Comparison of ENCODE assay signal across 11 cellular contexts in the genomic region with DNA sequence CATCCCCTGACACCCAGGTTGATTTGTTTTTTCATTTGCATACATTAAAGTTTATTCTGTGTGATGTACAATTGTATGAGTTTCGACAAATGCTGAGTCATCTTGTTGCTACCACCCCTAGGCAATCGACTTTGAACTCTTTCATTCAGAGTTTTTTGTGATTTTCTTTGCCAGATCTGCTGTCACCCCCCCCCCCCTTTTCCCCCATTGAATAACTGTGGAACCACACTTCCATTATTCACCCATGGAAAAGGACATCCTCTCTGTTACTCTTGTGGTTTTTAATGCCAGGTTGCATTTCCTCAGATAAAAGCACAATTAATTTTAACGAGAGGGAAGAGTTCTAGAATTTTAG. TPM values are rescaled to one million over a fixed set of nuclear protein-coding genes. Genes with fewer than 3 reads are reported as not detected.
A peak's percentile ranks its signal among the peaks of the same experiment; 100 is the strongest.
DNase-seq lines count a peak whose midpoint lies in the region; ATAC-seq and TF ChIP-seq lines count a peak whose summit lies in the region.
"Had no signal": no experiment of that assay in that cellular context is flagged by ENCODE, and none has a peak within 500 bp of the region (broad histone marks: within the 10 kb centered on the region; RNA-seq: fewer than 3 reads in every experiment).

No MANE protein-coding gene starts in this region.

- TF ChIP-seq CTCF in esophagus squamous epithelium (IDR thresholded peaks at IDR 0.05) (no peak), transverse colon (IDR thresholded peaks at IDR 0.05) (no peak), spleen (IDR thresholded peaks at IDR 0.05 in 8 of 11, conservative IDR thresholded peaks at IDR 0.05 in 3 of 11) (no peak)

- H3K4me1 Mint-ChIP-seq in activated naive CD4-positive, alpha-beta T cell treated with anti-CD3 and anti-CD28 coated beads, Interleukin-2, amount 10 ng/mL, durations not matched to agents 7 days and 5 days = peaks cover 81% of the 10 kb centered on the region
- peaks cover 64% of the 10 kb centered on the region for H3K4me1 Mint-ChIP-seq in T-helper 17 cell

- H3K4me1 ChIP-seq in esophagus squamous epithelium (peaks cover 32 to 88% (median 41%) of the 10 kb centered on the region in 3 donors), transverse colon (peaks cover 35 to 97% (median 76%) of the 10 kb centered on the region in 4 donors), spleen (peaks cover 29 to 99% (median 77%) of the 10 kb centered on the region in 6 donors)
- H3K4me1 ChIP-seq: BE2C had no signal

- H3K27ac ChIP-seq in esophagus squamous epithelium (peak overlapping the region in 3 of 4 donors; percentile 16 to 62 (median 54)), transverse colon (peak overlapping the region; percentile 87 to 91 (median 88)), spleen (peak overlapping the region in 3 of 8 donors; percentile 18 to 81 (median 68))

- intact Hi-C loops in esophagus squamous epithelium (cut with DNase I) = no loop called here
- intact Hi-C loops in transverse colon (cut with DNase I; ENCODE audit: low total_unique reads) = no loop called here
- intact Hi-C loops in spleen (cut with DNase I; ENCODE audit: low total_unique reads) = no loop called here

- peaks cover 37% of the 10 kb centered on the region for H3K36me3 Mint-ChIP-seq in activated naive CD4-positive, alpha-beta T cell treated with anti-CD3 and anti-CD28 coated beads, Interleukin-2, amount 10 ng/mL, durations not matched to agents 7 days and 5 days
- H3K36me3 Mint-ChIP-seq in T-helper 17 cell (ENCODE audit: low read depth) = no peaks in the 10 kb centered on the region

- H3K36me3 ChIP-seq in esophagus squamous epithelium (peaks cover 0 to 12% (median 0%) of the 10 kb centered on the region in 3 donors), transverse colon (no peaks in the 10 kb centered on the region), spleen (peaks cover 0 to 11% (median 4%) of the 10 kb centered on the region in 6 donors)

- H3K27me3 ChIP-seq in esophagus squamous epithelium = no peaks in the 10 kb centered on the region
- no peaks in the 10 kb centered on the region for H3K27me3 ChIP-seq in transverse colon
- no peaks in the 10 kb centered on the region for H3K27me3 ChIP-seq in spleen (replicated peaks in 1 of 7)
- H3K27me3 ChIP-seq: BE2C had no signal

- no peak for TF ChIP-seq POLR2A in esophagus squamous epithelium (IDR thresholded peaks at IDR 0.05)
- TF ChIP-seq POLR2A in transverse colon (IDR thresholded peaks at IDR 0.05) = no peak
- no peak for TF ChIP-seq POLR2A in spleen (IDR thresholded peaks at IDR 0.05)

- H3K9me3 ChIP-seq in T-helper 17 cell (ENCODE audit: control insufficient read depth, low read length, poor library complexity, severe bottlenecking) (no peaks in the 10 kb centered on the region), esophagus squamous epithelium (no peaks in the 10 kb centered on the region), transverse colon (no peaks in the 10 kb centered on the region), spleen (no peaks in the 10 kb centered on the region)
- H3K9me3 ChIP-seq: BE2C had no signal

- ATAC-seq in T-helper 17 cell = no peak

- WGBS in esophagus squamous epithelium, 2 donors = 5 to 12% methylated on average over 3 of the region's 3 CpGs
- 22 to 35% methylated on average over 3 of the region's 3 CpGs for WGBS in transverse colon (ENCODE audit: low coverage in 1 of 2), 2 donors
- 7 to 32% (median 19%) methylated on average over 3 of the region's 3 CpGs for WGBS in spleen, 5 donors

- peak overlapping the region; percentile 65 for H3K27ac Mint-ChIP-seq in activated naive CD4-positive, alpha-beta T cell treated with anti-CD3 and anti-CD28 coated beads, Interleukin-2, amount 10 ng/mL, durations not matched to agents 7 days and 5 days
- peak overlapping the region; percentile 72 for H3K27ac Mint-ChIP-seq in T-helper 17 cell

- H3K9me3 Mint-ChIP-seq in activated naive CD4-positive, alpha-beta T cell treated with anti-CD3 and anti-CD28 coated beads, Interleukin-2, amount 10 ng/mL, durations not matched to agents 7 days and 5 days = no peaks in the 10 kb centered on the region

- DNase-seq in activated naive CD4-positive, alpha-beta T cell treated with anti-CD3 and anti-CD28 coated beads, Interleukin-2, amount 10 ng/mL, durations not matched to agents 7 days and 5 days = no peak
- DNase-seq in activated naive CD4-positive, alpha-beta T cell treated with anti-CD3 and anti-CD28 coated beads, Interleukin-2, amount 50 U/mL, for 16 hours = no peak
- DNase-seq in T-helper 17 cell (no peak), esophagus squamous epithelium (lab: John Stamatoyannopoulos, UW) (no peak), transverse colon (no peak), spleen (no peak), NCI-H774 (lab: John Stamatoyannopoulos, UW) (no peak), NCI-H187 (lab: John Stamatoyannopoulos, UW) (no peak)
- DNase-seq: BE2C; effector memory CD4-positive, alpha-beta T cell; retina had no signal

- TF ChIP-seq EP300 in transverse colon (IDR thresholded peaks at IDR 0.05; ENCODE audit: low read depth) = no peak

- CTCF ChIA-PET in activated naive CD4-positive, alpha-beta T cell treated with anti-CD3 and anti-CD28 coated beads, Interleukin-2, amount 10 ng/mL, durations not matched to agents 7 days and 5 days (lab: Charles Lee) = no interaction called here

- no peaks in the 10 kb centered on the region for H3K27me3 Mint-ChIP-seq in activated naive CD4-positive, alpha-beta T cell treated with anti-CD3 and anti-CD28 coated beads, Interleukin-2, amount 10 ng/mL, durations not matched to agents 7 days and 5 days
- no peaks in the 10 kb centered on the region for H3K27me3 Mint-ChIP-seq in T-helper 17 cell

- in situ Hi-C loops in transverse colon (cut with MboI; ENCODE audit: low pct_ligation_motif_present in 1 of 4, low pct_unique_long_range_greater_than_20kb in 1 of 4, low sequenced_read_pairs in 3 of 4) = no loop called here

- no peak overlapping the region for H3K4me3 ChIP-seq in esophagus squamous epithelium
- no peak overlapping the region for H3K4me3 ChIP-seq in transverse colon
- H3K4me3 ChIP-seq in spleen = no peak overlapping the region

- H3K4me3 Mint-ChIP-seq in activated naive CD4-positive, alpha-beta T cell treated with anti-CD3 and anti-CD28 coated beads, Interleukin-2, amount 10 ng/mL, durations not matched to agents 7 days and 5 days = peak overlapping the region; percentile 26
- no peak overlapping the region for H3K4me3 Mint-ChIP-seq in T-helper 17 cell

RNA-seq across cellular contexts. Expression of gene FAM120AOS, which starts 13.7 kb away (rescaled TPM):
- total RNA-seq in T-helper 17 cell (10 to 100 TPM; 34.8 to 38.8 TPM), esophagus squamous epithelium (10 to 100 TPM; 18.0 to 33.6 (median 24.4) TPM), transverse colon (100 to 1,000 TPM in 1 of 4 donors, 10 to 100 TPM in 3; 68.9 to 108 (median 86.4) TPM), spleen (10 to 100 TPM; 30.8 to 46.8 (median 39.7) TPM)
- polyA plus RNA-seq in spleen = 10 to 100 TPM; 20.6 to 31.2 (median 27.2) TPM

RNA-seq across cellular contexts. Expression of gene FAM120A, which starts 15.6 kb away (rescaled TPM):
- 10 to 100 TPM; 76.9 to 83.6 TPM for total RNA-seq in T-helper 17 cell
- 10 to 100 TPM; 56.5 to 82.3 (median 65.7) TPM for total RNA-seq in esophagus squamous epithelium
- 100 to 1,000 TPM; 122 to 244 (median 180) TPM for total RNA-seq in transverse colon
- 100 to 1,000 TPM in 5 of 7 donors, 10 to 100 TPM in 2; 96.7 to 116 (median 108) TPM for total RNA-seq in spleen
- 10 to 100 TPM; 33.0 to 45.8 (median 36.7) TPM for polyA plus RNA-seq in spleen
